Comparison of ENCODE assay signal across 25 cellular contexts in genomic region chr6:109290143-109290931, GRCh38.
"Had no signal": no experiment of that assay in that cellular context is flagged by ENCODE, and none has a peak within 500 bp of the region (broad histone marks: within the 10 kb centered on the region; RNA-seq: fewer than 3 reads in every experiment).

No MANE protein-coding gene starts in this region.

- H3K9me3 ChIP-seq: body of pancreas, breast epithelium, MG63 had no signal

- H3K27me3 ChIP-seq: body of pancreas, breast epithelium, MG63 had no signal

- H3K4me3 ChIP-seq: body of pancreas, breast epithelium, MG63 had no signal

- DNase-seq: activated CD4-positive, alpha-beta T cell treated with anti-CD3 and anti-CD28 coated beads, Interleukin-2, amount 10 ng/mL, durations not matched to agents 24 days and 14 days; activated CD4-positive, alpha-beta T cell treated with anti-CD3 and anti-CD28 coated beads, Interleukin-2, amount 50 U/mL, for 4 hours; activated CD8-positive, alpha-beta T cell treated with anti-CD3 and anti-CD28 coated beads for 36 hours; activated gamma-delta T cell; activated naive CD4-positive, alpha-beta T cell treated with Interleukin-2 at 50 U/mL for 16 hours; activated naive CD8-positive, alpha-beta T cell treated with anti-CD3 and anti-CD28 coated beads, Interleukin-2, amount 10 ng/mL, durations not matched to agents 7 days and 5 days; activated T-cell treated with anti-CD3 and anti-CD28 coated beads, Interleukin-2, amount 50 U/mL, for 24 hours; amygdala; body of pancreas; Kasumi-1; MG63; NCI-H1048; NCI-H1105 treated with DMSO at 0.1 percent for 48 hours; NCI-H1436 treated with DMSO at 0.1 percent for 48 hours; NCI-H1694 treated with DMSO at 0.1 percent for 48 hours; NCI-H2029; NCI-H345; NCI-H524 treated with DMSO at 0.1 percent for 48 hours; SIG-M5; T1000; WERI-Rb-1 had no signal

- FAIRE-seq: astrocyte had no signal

- H3K36me3 ChIP-seq: breast epithelium, MG63, WERI-Rb-1 had no signal

- H3K27ac ChIP-seq: body of pancreas, breast epithelium, WERI-Rb-1 had no signal

- ATAC-seq: activated CD8-positive, alpha-beta T cell treated with anti-CD3 and anti-CD28 coated beads for 36 hours; body of pancreas; Panc1; SK-N-SH treated with all-trans-retinoic acid at 6 μM for 48 hours had no signal

- H3K4me1 ChIP-seq: breast epithelium had no signal
